1 cellular context compared by ENCODE assay signal in the genomic region with DNA sequence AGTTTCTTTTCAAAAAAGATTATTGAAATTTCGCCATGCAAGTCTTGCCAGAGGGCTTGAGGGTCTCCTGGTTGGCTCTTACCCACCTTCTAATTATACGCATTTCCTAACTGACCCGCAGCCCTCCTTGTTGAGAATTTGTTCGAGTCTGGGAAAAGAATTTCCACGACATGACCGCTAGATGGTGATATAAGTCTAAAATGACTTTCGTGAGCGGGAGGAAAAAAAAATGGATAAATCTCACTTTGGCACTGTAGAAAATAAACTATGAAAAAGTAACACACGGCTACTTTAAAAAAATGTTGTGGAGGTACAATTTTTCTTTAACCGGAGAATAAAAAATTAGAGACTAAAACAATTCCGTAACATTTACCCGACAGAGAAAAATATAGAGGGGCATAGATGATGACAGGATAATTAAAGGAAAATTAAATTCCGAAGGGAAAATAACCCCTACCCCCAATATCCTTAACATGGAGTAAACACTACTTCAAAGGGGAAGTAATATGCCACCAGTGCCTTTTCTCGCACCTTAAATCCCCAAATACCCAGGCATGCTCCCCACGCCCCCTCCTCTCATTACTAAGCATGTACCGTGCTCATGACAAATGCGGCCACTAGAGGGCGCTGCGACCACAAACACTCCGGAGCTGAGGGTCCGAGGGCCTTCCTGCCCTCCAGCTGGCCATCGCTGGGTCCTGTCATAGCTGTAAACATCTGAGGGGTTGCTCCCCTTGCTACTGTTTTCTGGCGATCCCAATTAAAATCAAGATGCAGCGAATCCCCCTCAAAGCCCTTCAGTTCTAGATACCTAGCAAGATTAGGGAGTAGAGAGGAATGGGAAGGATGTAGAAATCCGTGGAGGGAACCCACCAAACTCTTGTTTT.
TF ChIP-seq lines count a peak whose summit lies in the region.

No MANE protein-coding gene starts in this region.

TF ChIP-seq in GM12878, 131 proteins besides CTCF, POLR2A, EP300 and RAD21 (continued from another document):
- peak; percentile 35; the same call in 1 of the 2 replicates for TF ChIP-seq SMC3 (IDR thresholded peaks at IDR 0.05; ENCODE audit: borderline replicate concordance, low read length)
- no peak for TF ChIP-seq RBBP5 (conservative IDR thresholded peaks at IDR 0.05)
- peak; percentile 73 for TF ChIP-seq ZNF384 (IDR thresholded peaks at IDR 0.05; ENCODE audit: borderline replicate concordance, low read depth, low read length)
- no peak for TF ChIP-seq ZNF24 (IDR thresholded peaks at IDR 0.05)
- TF ChIP-seq, protein P1, sequence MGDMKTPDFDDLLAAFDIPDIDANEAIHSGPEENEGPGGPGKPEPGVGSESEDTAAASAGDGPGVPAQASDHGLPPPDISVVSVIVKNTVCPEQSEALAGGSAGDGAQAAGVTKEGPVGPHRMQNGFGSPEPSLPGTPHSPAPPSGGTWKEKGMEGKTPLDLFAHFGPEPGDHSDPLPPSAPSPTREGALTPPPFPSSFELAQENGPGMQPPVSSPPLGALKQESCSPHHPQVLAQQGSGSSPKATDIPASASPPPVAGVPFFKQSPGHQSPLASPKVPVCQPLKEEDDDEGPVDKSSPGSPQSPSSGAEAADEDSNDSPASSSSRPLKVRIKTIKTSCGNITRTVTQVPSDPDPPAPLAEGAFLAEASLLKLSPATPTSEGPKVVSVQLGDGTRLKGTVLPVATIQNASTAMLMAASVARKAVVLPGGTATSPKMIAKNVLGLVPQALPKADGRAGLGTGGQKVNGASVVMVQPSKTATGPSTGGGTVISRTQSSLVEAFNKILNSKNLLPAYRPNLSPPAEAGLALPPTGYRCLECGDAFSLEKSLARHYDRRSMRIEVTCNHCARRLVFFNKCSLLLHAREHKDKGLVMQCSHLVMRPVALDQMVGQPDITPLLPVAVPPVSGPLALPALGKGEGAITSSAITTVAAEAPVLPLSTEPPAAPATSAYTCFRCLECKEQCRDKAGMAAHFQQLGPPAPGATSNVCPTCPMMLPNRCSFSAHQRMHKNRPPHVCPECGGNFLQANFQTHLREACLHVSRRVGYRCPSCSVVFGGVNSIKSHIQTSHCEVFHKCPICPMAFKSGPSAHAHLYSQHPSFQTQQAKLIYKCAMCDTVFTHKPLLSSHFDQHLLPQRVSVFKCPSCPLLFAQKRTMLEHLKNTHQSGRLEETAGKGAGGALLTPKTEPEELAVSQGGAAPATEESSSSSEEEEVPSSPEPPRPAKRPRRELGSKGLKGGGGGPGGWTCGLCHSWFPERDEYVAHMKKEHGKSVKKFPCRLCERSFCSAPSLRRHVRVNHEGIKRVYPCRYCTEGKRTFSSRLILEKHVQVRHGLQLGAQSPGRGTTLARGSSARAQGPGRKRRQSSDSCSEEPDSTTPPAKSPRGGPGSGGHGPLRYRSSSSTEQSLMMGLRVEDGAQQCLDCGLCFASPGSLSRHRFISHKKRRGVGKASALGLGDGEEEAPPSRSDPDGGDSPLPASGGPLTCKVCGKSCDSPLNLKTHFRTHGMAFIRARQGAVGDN (IDR thresholded peaks at IDR 0.05) = no peak
- TF ChIP-seq, protein P2, sequence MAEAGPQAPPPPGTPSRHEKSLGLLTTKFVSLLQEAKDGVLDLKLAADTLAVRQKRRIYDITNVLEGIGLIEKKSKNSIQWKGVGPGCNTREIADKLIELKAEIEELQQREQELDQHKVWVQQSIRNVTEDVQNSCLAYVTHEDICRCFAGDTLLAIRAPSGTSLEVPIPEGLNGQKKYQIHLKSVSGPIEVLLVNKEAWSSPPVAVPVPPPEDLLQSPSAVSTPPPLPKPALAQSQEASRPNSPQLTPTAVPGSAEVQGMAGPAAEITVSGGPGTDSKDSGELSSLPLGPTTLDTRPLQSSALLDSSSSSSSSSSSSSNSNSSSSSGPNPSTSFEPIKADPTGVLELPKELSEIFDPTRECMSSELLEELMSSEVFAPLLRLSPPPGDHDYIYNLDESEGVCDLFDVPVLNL (IDR thresholded peaks at IDR 0.05; ENCODE audit: low read depth, low read length) = no peak
- TF ChIP-seq, protein P3, sequence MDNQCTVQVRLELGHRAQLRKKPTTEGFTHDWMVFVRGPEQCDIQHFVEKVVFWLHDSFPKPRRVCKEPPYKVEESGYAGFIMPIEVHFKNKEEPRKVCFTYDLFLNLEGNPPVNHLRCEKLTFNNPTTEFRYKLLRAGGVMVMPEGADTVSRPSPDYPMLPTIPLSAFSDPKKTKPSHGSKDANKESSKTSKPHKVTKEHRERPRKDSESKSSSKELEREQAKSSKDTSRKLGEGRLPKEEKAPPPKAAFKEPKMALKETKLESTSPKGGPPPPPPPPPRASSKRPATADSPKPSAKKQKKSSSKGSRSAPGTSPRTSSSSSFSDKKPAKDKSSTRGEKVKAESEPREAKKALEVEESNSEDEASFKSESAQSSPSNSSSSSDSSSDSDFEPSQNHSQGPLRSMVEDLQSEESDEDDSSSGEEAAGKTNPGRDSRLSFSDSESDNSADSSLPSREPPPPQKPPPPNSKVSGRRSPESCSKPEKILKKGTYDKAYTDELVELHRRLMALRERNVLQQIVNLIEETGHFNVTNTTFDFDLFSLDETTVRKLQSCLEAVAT (IDR thresholded peaks at IDR 0.05) = no peak
- TF ChIP-seq, protein P4, sequence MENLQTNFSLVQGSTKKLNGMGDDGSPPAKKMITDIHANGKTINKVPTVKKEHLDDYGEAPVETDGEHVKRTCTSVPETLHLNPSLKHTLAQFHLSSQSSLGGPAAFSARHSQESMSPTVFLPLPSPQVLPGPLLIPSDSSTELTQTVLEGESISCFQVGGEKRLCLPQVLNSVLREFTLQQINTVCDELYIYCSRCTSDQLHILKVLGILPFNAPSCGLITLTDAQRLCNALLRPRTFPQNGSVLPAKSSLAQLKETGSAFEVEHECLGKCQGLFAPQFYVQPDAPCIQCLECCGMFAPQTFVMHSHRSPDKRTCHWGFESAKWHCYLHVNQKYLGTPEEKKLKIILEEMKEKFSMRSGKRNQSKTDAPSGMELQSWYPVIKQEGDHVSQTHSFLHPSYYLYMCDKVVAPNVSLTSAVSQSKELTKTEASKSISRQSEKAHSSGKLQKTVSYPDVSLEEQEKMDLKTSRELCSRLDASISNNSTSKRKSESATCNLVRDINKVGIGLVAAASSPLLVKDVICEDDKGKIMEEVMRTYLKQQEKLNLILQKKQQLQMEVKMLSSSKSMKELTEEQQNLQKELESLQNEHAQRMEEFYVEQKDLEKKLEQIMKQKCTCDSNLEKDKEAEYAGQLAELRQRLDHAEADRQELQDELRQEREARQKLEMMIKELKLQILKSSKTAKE (IDR thresholded peaks at IDR 0.05; ENCODE audit: low read depth, poor library complexity, severe bottlenecking) = no peak
